ENCODE assay signal across 7 cellular contexts in the genomic region with DNA sequence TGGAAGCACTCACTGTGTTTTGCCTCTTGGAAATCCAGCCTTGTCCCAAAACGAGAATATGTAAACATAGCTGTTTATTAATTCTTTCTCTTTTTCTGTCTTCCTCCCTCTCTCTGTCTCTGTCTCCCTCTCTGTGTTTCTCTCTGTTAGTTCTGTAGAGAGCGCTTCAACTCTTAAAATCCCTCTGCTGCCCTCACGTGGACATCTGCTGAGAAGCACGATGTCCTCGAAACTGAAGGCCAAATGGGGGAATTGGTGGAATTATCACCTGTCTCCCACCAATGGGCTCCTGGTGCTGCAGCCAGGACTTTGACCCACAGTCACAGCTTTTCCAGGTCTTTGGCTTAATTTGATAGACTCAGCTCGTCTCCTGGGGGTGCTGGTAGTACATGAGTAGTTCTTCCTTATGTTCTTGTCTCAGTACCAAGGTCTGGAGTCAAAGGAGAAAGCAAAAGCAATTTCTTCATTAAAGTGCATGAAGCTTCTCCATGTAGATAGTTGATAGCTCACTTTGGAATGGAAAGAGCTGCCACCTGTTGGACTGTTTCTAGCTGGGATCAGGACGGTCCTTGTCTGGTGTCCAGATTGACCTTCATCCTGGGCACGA. TPM values are rescaled to one million over a fixed set of nuclear protein-coding genes. Genes with fewer than 3 reads are reported as not detected.
DNase-seq lines count a peak whose midpoint lies in the region; ATAC-seq, FAIRE-seq and TF ChIP-seq lines count a peak whose summit lies in the region.

No MANE protein-coding gene starts in this region.

- H3K4me2 ChIP-seq in keratinocyte (ENCODE audit: control insufficient read depth, extremely low read depth, insufficient read depth, low read depth, low read length), result no peak overlapping the region

- H3K9ac ChIP-seq in keratinocyte (ENCODE audit: control insufficient read depth, extremely low read depth, insufficient read depth, low read length), result no peak overlapping the region

- H3K9me3 Mint-ChIP-seq in activated B cell treated with CpG ODN at 0.5 μM for 24 hours, result no peaks in the 10 kb centered on the region

- no peaks in the 10 kb centered on the region for H4K20me1 ChIP-seq in keratinocyte (ENCODE audit: control insufficient read depth, extremely low read depth, insufficient read depth, low read length)

- H3K27ac ChIP-seq in keratinocyte (ENCODE audit: control insufficient read depth, insufficient read depth, low read length), result no peak overlapping the region

- no peak overlapping the region for H2AFZ ChIP-seq in keratinocyte (ENCODE audit: control insufficient read depth, low read length)

- H3K27me3 ChIP-seq in bronchial epithelial cell (ENCODE audit: control insufficient read depth, insufficient read depth, low read length), result no peaks in the 10 kb centered on the region
- no peaks in the 10 kb centered on the region for H3K27me3 ChIP-seq in keratinocyte (ENCODE audit: control insufficient read depth, extremely low read depth, insufficient read depth, low read length)

- no peak overlapping the region for H3K27ac Mint-ChIP-seq in activated B cell treated with CpG ODN at 0.5 μM for 24 hours

- intact Hi-C loops in activated B cell treated with CpG ODN at 0.5 μM for 24 hours (cut with micrococcal nuclease), result loop anchor here (1.0 to 5.0 kb wide), 9 partner anchors 86 to 385 kb away; partner anchors contain the start of genes GBP1, GBP4 and GBP5

- H3K4me3 ChIP-seq in bronchial epithelial cell (ENCODE audit: low read depth, low read length), result no peak overlapping the region
- no peak overlapping the region for H3K4me3 ChIP-seq in keratinocyte (ENCODE audit: control insufficient read depth in 2 of 3, extremely low read depth in 1 of 3, insufficient read depth in 2 of 3, low read depth in 1 of 3, low read length in 3 of 3)

- no peaks in the 10 kb centered on the region for H3K79me2 ChIP-seq in keratinocyte (ENCODE audit: control insufficient read depth, insufficient read depth, low read length)

- CTCF ChIA-PET in activated B cell treated with CpG ODN at 0.5 μM for 24 hours (lab: Charles Lee), result interaction anchor here (0.6 to 6.3 kb wide), 20 partner anchors 9 to 375 kb away, joined by 3 to 66 read pairs (median 4); partner anchors contain the start of genes GBP1, GBP3, GBP4 and GBP5

- POLR2A ChIA-PET in activated B cell treated with CpG ODN at 0.5 μM for 24 hours (lab: Charles Lee), result interaction anchor here (1.1 kb wide), 1 partner anchor 160 kb away, joined by 3 read pairs; no protein-coding TSS in a partner anchor

- H3K4me3 Mint-ChIP-seq in activated B cell treated with CpG ODN at 0.5 μM for 24 hours, result no peak overlapping the region

- ATAC-seq in HG02981 (IDR thresholded peaks at IDR 0.05; ENCODE audit: unreplicated experiment), result peak; percentile 47
- peak; percentile 87 for ATAC-seq in activated B cell treated with CpG ODN at 0.5 μM for 24 hours (ENCODE audit: low read depth)

- DNase-seq in GM13976 (ENCODE audit: low spot score) (peak; percentile 57), NCI-H2227 (lab: John Stamatoyannopoulos, UW; ENCODE audit: unreplicated experiment) (peak; percentile 86), activated B cell treated with CpG ODN at 0.5 μM for 24 hours (peak; percentile 61), bronchial epithelial cell (ENCODE audit: low read depth) (peak; percentile 63), keratinocyte (ENCODE audit: low read depth, low spot score) (no peak)
- DNase-seq in stimulated activated CD4-positive, alpha-beta T cell treated with anti-CD3 and anti-CD28 coated beads, Interleukin-1b, Interleukin-23, amount 100 ng/mL, for 48 hours, result peak; percentile 78

- H3K4me1 ChIP-seq in keratinocyte (ENCODE audit: control insufficient read depth, extremely low read depth, insufficient read depth, low read length), result peaks cover 7% of the 10 kb centered on the region

- H3K27me3 Mint-ChIP-seq in activated B cell treated with CpG ODN at 0.5 μM for 24 hours, result no peaks in the 10 kb centered on the region

- TF ChIP-seq CTCF in GM13976 (IDR thresholded peaks at IDR 0.05; ENCODE audit: borderline replicate concordance, control extremely low read depth, extremely low read depth, insufficient read depth, missing control alignments), result peak; percentile 80
- TF ChIP-seq CTCF in activated B cell treated with CpG ODN at 0.5 μM for 24 hours (IDR thresholded peaks at IDR 0.05), result peak; percentile 77
- peak; percentile 67 for TF ChIP-seq CTCF in bronchial epithelial cell (IDR thresholded peaks at IDR 0.05; ENCODE audit: insufficient read depth, low read length, severe bottlenecking)
- peak; percentile 65 to 84 (median 76) for TF ChIP-seq CTCF in keratinocyte (optimal IDR thresholded peaks at IDR 0.05 in 1 of 3, IDR thresholded peaks at IDR 0.05 in 1 of 3, conservative IDR thresholded peaks at IDR 0.05 in 1 of 3; ENCODE audit: extremely low read depth in 1 of 3, insufficient read depth in 2 of 3, low read length in 3 of 3)

- FAIRE-seq in bronchial epithelial cell (lab: Jason Lieb, UNC) (no peak), keratinocyte (lab: Jason Lieb, UNC) (peak; percentile 90)

- H3K4me1 Mint-ChIP-seq in activated B cell treated with CpG ODN at 0.5 μM for 24 hours, result peaks cover 4% of the 10 kb centered on the region

- H3K36me3 ChIP-seq in bronchial epithelial cell (ENCODE audit: control insufficient read depth, insufficient read depth, low read length) (no peaks in the 10 kb centered on the region), keratinocyte (ENCODE audit: control insufficient read depth in 2 of 2, extremely low read depth in 1 of 2, insufficient read depth in 2 of 2, low read length in 2 of 2) (no peaks in the 10 kb centered on the region)

- no peaks in the 10 kb centered on the region for H3K9me3 ChIP-seq in keratinocyte (ENCODE audit: control insufficient read depth, low read depth, low read length)

- in situ Hi-C loops in GM13976 (cut with MboI; ENCODE audit: low sequenced_read_pairs, unreplicated experiment), result no loop called here

- no peaks in the 10 kb centered on the region for H3K36me3 Mint-ChIP-seq in activated B cell treated with CpG ODN at 0.5 μM for 24 hours (ENCODE audit: low read depth)

- H3K9me1 ChIP-seq in keratinocyte (ENCODE audit: control insufficient read depth, extremely low read depth, insufficient read depth, low read length), result no peaks in the 10 kb centered on the region

- dilution Hi-C loops in keratinocyte (cut with MboI; ENCODE audit: extremely low pct_ligation_motif_present, low sequenced_read_pairs), result no loop called here

RNA-seq across cellular contexts. Expression of gene GBP6, which starts 5.5 kb away (rescaled TPM):
- total RNA-seq in activated B cell treated with CpG ODN at 0.5 μM for 24 hours (not detected in 2 replicates), bronchial epithelial cell (12.4 and 67.2 TPM in 2 replicates)
- 4.7 to 16.3 TPM (median 9.4 TPM) in 3 replicates for polyA plus RNA-seq in keratinocyte
- 1.1 TPM for polyA plus RNA-seq in keratinocyte (2011; ENCODE audit: low read depth)
- 5.7 and 8.3 TPM in 2 replicates for polyA plus RNA-seq in keratinocyte (2011; cell fraction: cytosol; rRNA removed)
- 10.4 and 10.8 TPM in 2 replicates for polyA plus RNA-seq in keratinocyte (2011; cell fraction: nucleus; rRNA removed)
- 0.83 and 4.2 TPM in 2 replicates for polyA plus RNA-seq in keratinocyte (2012; ENCODE audit: low replicate concordance)
- 1.6 to 20.9 TPM (median 13.0 TPM) in 3 replicates for polyA minus RNA-seq in keratinocyte
- 8.1 TPM for polyA minus RNA-seq in keratinocyte (2011; cell fraction: cytosol; rRNA and poly(A)+ RNA removed)
- polyA minus RNA-seq in keratinocyte (2011; cell fraction: nucleus; rRNA and poly(A)+ RNA removed), result 11.1 and 17.8 TPM in 2 replicates

Comparison
In these comparisons a context has a peak if more than half of its experiments do, and no peak if none do; other contexts are left out.
1. RNA of gene GBP6, which starts 5.5 kb away (total RNA-seq): 12.4 to 67.2 TPM in bronchial epithelial cell; not detected in activated B cell treated with CpG ODN at 0.5 μM for 24 hours; every median in the first group is over 10 times any median in the second.
2. Peak in every context shown above with its lines, with median percentiles within 50 percentile points of each other: CTCF ChIP-seq.